ENCODE assay signal across 1 cellular context in the genomic region with DNA sequence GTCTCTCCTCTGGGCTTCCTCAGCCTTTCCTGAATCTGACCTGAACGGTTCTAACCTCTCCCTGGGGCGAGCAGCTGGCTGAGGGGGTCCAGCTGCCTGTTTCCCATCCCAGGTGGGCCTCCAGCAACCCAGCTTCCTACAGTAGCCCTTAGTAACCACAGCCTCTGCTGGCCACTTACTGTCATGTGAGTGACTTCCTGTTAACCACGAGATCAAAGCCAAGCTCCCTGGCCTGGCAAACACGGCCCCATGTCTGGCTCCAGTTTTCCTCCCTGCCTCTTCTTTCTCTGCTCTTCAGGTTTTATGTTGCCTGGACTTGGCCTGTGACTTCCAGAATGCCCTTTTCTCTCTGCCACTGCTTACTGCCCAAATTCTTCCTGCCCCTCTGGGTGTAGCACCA.
TF ChIP-seq lines count a peak whose summit lies in the region.

No MANE protein-coding gene starts in this region.

TF ChIP-seq in GM23338, 12 proteins besides CTCF, POLR2A, EP300 and RAD21 (continued from another document):
- TF ChIP-seq POLR2AphosphoS5 (IDR thresholded peaks at IDR 0.05; ENCODE audit: low read depth) = no peak
- TF ChIP-seq EZH2 (IDR thresholded peaks at IDR 0.05; ENCODE audit: low read depth, unreplicated experiment) = no peak
- no peak for TF ChIP-seq REST (IDR thresholded peaks at IDR 0.05; ENCODE audit: unreplicated experiment)
